Comparison of ENCODE assay signal across 9 cellular contexts in the genomic region with DNA sequence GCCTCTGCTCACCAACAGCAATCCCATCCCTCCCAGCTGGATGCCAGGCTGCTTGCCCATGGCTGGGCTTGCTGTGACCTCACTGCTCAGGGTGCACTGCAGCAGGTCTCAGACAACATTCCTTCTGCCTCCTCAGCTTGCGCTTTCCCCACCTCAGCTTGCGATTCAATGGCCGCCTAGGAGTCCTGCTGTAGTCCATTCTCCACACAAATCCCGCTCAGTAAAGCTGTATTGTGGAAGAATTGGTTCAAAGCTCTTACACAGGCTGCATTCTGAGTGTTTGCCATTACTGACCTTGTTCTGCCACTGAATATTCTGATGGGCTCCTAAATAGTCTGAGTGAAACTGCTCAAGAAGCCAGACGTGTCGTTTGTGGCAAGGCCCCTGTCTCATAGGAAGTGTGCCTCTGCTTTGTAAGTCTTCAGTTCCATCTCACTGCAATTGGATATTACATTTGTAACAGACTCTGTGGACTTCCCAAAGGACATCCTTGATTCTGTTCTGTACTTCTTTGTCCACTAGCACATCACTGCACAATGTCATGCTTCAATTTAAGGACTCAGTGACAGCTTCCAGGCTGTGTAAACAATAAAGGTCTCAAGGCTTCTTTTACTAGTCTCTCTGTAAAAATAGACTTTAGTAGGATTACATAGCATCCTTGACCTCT. TPM values are rescaled to one million over a fixed set of nuclear protein-coding genes. Genes with fewer than 3 reads are reported as not detected.
DNase-seq lines count a peak whose midpoint lies in the region; ATAC-seq and TF ChIP-seq lines count a peak whose summit lies in the region.
"Had no signal": no experiment of that assay in that cellular context is flagged by ENCODE, and none has a peak within 500 bp of the region (broad histone marks: within the 10 kb centered on the region; RNA-seq: fewer than 3 reads in every experiment).

No MANE protein-coding gene starts in this region.

- H2BK120ac ChIP-seq in mesenchymal stem cell (ENCODE audit: low read depth, low read length): no peak overlapping the region

- H3K18ac ChIP-seq in mesenchymal stem cell (ENCODE audit: low read depth in 1 of 2, low read length in 2 of 2): peak overlapping the region; percentile 59 to 93

- H3K4me1 ChIP-seq in BLaER1 (peaks cover 54% of the 10 kb centered on the region), HEK293 (ENCODE audit: control insufficient read depth, insufficient read depth, low read length) (0 out of 2 replicates have a peak, but pooled peaks cover 4% of the 10 kb centered on the region), mesenchymal stem cell (ENCODE audit: control insufficient read depth, insufficient read depth, low read depth, low read length) (peaks cover 8% of the 10 kb centered on the region)

- CTCF ChIA-PET in HEK293 (lab: Yijun Ruan, JAX): no interaction called here

- no peaks in the 10 kb centered on the region for H3K27me3 ChIP-seq in BLaER1
- H3K27me3 ChIP-seq in mesenchymal stem cell (ENCODE audit: control insufficient read depth in 1 of 2, insufficient read depth in 1 of 2, low read length in 2 of 2): no peaks in the 10 kb centered on the region

- H3K27ac ChIP-seq in BLaER1 (peak overlapping the region; percentile 88), HEK293 (ENCODE audit: extremely low read depth, low read depth, low read length) (no peak overlapping the region), caudate nucleus (ENCODE audit: low read depth, low read length) (peak overlapping the region; percentile 1), mesenchymal stem cell (ENCODE audit: low read length, poor library complexity, severe bottlenecking) (peak overlapping the region; percentile 83)

- H2BK12ac ChIP-seq in mesenchymal stem cell (ENCODE audit: low read length in 2 of 2): peak overlapping the region in 1 of 2 experiments; percentile 98

- peak overlapping the region; percentile 27 for H4K8ac ChIP-seq in mesenchymal stem cell (ENCODE audit: low read length)

- WGBS in mesenchymal stem cell: 50% methylated on average over 6 of the region's 6 CpGs

- H3K4me3 ChIP-seq in BLaER1 (peak overlapping the region; percentile 42), HEK293 (ENCODE audit: low read depth, low read length) (no peak overlapping the region), mesenchymal stem cell (ENCODE audit: insufficient read depth in 1 of 2, low read depth in 1 of 2, low read length in 2 of 2) (no peak overlapping the region)

- H3K27me3 Mint-ChIP-seq in natural killer cell treated with Interleukin-12 subunit alpha and Interleukin-12 subunit beta and Interleukin-15 and Interleukin-18, amount 100 ng/mL, for 72 hours: no peaks in the 10 kb centered on the region

- no peak overlapping the region for H3K27ac Mint-ChIP-seq in natural killer cell treated with Interleukin-12 subunit alpha and Interleukin-12 subunit beta and Interleukin-15 and Interleukin-18, amount 100 ng/mL, for 72 hours

- no peak for TF ChIP-seq CTCF in HEK293 (tag by site-specific recombination; IDR thresholded peaks at IDR 0.05)

- H3K14ac ChIP-seq in mesenchymal stem cell (ENCODE audit: low read length in 2 of 2): no peak overlapping the region

- peak overlapping the region; percentile 73 for H3K9ac ChIP-seq in BLaER1
- H3K9ac ChIP-seq in mesenchymal stem cell (ENCODE audit: low read length): no peak overlapping the region

- ATAC-seq in natural killer cell treated with Interleukin-12 subunit alpha and Interleukin-12 subunit beta and Interleukin-15 and Interleukin-18, amount 100 ng/mL, for 72 hours: no peak
- ATAC-seq in GM19452 (IDR thresholded peaks at IDR 0.05; ENCODE audit: unreplicated experiment) (no peak), GM21737 (IDR thresholded peaks at IDR 0.05; ENCODE audit: unreplicated experiment) (no peak)

- no peaks in the 10 kb centered on the region for H4K20me1 ChIP-seq in BLaER1

- H2BK5ac ChIP-seq in mesenchymal stem cell (ENCODE audit: low read depth, low read length, poor library complexity, severe bottlenecking): no peak overlapping the region

- no peak overlapping the region for H4K91ac ChIP-seq in mesenchymal stem cell (ENCODE audit: low read length)

- H2AFZ ChIP-seq in mesenchymal stem cell (ENCODE audit: low read depth, low read length): no peak overlapping the region

- DNase-seq in caudate nucleus (lab: John Stamatoyannopoulos, UW) (peak in 15 of 61 donors; percentile 1 to 63 (median 7)), mesenchymal stem cell (peak; percentile 62), putamen (ENCODE audit: low spot score) (no peak)
- DNase-seq in natural killer cell treated with Interleukin-12 subunit alpha and Interleukin-12 subunit beta and Interleukin-15 and Interleukin-18, amount 100 ng/mL, for 72 hours (ENCODE audit: low spot score): no peak
- DNase-seq: T-helper 1 cell had no signal

- no peaks in the 10 kb centered on the region for H3K9me3 Mint-ChIP-seq in natural killer cell treated with Interleukin-12 subunit alpha and Interleukin-12 subunit beta and Interleukin-15 and Interleukin-18, amount 100 ng/mL, for 72 hours

- H2BK15ac ChIP-seq in mesenchymal stem cell (ENCODE audit: low read depth, poor library complexity, severe bottlenecking): no peak overlapping the region

- no peak overlapping the region for H3K4me3 Mint-ChIP-seq in natural killer cell treated with Interleukin-12 subunit alpha and Interleukin-12 subunit beta and Interleukin-15 and Interleukin-18, amount 100 ng/mL, for 72 hours

- H2AK5ac ChIP-seq in mesenchymal stem cell (ENCODE audit: low read length, severe bottlenecking): no peak overlapping the region

- H3K9me3 ChIP-seq in BLaER1: peaks cover 6% of the 10 kb centered on the region
- no peaks in the 10 kb centered on the region for H3K9me3 ChIP-seq in HEK293 (ENCODE audit: control insufficient read depth, insufficient read depth, low read depth, low read length)
- no peaks in the 10 kb centered on the region for H3K9me3 ChIP-seq in mesenchymal stem cell (ENCODE audit: control insufficient read depth, low read length)

- no peak overlapping the region for H3K23ac ChIP-seq in mesenchymal stem cell (ENCODE audit: low read length in 2 of 2)

- H3K36me3 Mint-ChIP-seq in natural killer cell treated with Interleukin-12 subunit alpha and Interleukin-12 subunit beta and Interleukin-15 and Interleukin-18, amount 100 ng/mL, for 72 hours: no peaks in the 10 kb centered on the region

- POLR2A ChIA-PET in HEK293 (lab: Yijun Ruan, JAX): no interaction called here

- H3K4ac ChIP-seq in mesenchymal stem cell (ENCODE audit: low read depth in 1 of 2, low read length in 2 of 2): peak overlapping the region in 1 of 2 experiments; percentile 95

- H3K4me2 ChIP-seq in BLaER1: peak overlapping the region; percentile 85
- no peak overlapping the region for H3K4me2 ChIP-seq in mesenchymal stem cell (ENCODE audit: low read length, poor library complexity, severe bottlenecking)

- H3K36me3 ChIP-seq in BLaER1 (peaks cover 20% of the 10 kb centered on the region), HEK293 (ENCODE audit: control insufficient read depth in 2 of 2, insufficient read depth in 1 of 2, low read length in 2 of 2) (peaks cover 0 to 3% of the 10 kb centered on the region in 2 experiments; a peak in 1 of 3 replicates), mesenchymal stem cell (ENCODE audit: control insufficient read depth in 1 of 2, insufficient read depth in 2 of 2, low read depth in 1 of 2, low read length in 2 of 2) (peaks cover 0 to 27% of the 10 kb centered on the region in 2 experiments)

- H3K79me1 ChIP-seq in mesenchymal stem cell (replicated peaks; ENCODE audit: low read length, poor library complexity, severe bottlenecking): peaks cover 2% of the 10 kb centered on the region

- H3K4me1 Mint-ChIP-seq in natural killer cell treated with Interleukin-12 subunit alpha and Interleukin-12 subunit beta and Interleukin-15 and Interleukin-18, amount 100 ng/mL, for 72 hours (ENCODE audit: low read depth in 2 of 2): peaks cover 0 to 4% of the 10 kb centered on the region in 2 donors

TF ChIP-seq in HEK293, 187 proteins besides CTCF, POLR2A, EP300 and RAD21 (continues in another document):
- TF ChIP-seq KLF9 (tag by site-specific recombination; IDR thresholded peaks at IDR 0.05; ENCODE audit: low read depth) (no peak), MZF1 (tag by site-specific recombination; IDR thresholded peaks at IDR 0.05; ENCODE audit: borderline replicate concordance) (peak; percentile 18; the same call in 1 of the 2 replicates), ZEB2 (tag by site-specific recombination; IDR thresholded peaks at IDR 0.05) (no peak), ZNF549 (tag by site-specific recombination; IDR thresholded peaks at IDR 0.05) (no peak), ZNF19 (tag by site-specific recombination; IDR thresholded peaks at IDR 0.05; ENCODE audit: low read depth) (no peak), ZNF791 (tag by site-specific recombination; IDR thresholded peaks at IDR 0.05) (no peak), ZNF350 (tag by site-specific recombination; IDR thresholded peaks at IDR 0.05) (no peak), OVOL3 (tag by site-specific recombination; IDR thresholded peaks at IDR 0.05) (no peak), ZBTB48 (tag by site-specific recombination; IDR thresholded peaks at IDR 0.05) (no peak), ZNF768 (tag by site-specific recombination; IDR thresholded peaks at IDR 0.05) (no peak), SETDB1 (IDR thresholded peaks at IDR 0.05; ENCODE audit: insufficient read length, low read length) (no peak), ZNF248 (tag by site-specific recombination; IDR thresholded peaks at IDR 0.05) (no peak), ZNF785 (tag by site-specific recombination; IDR thresholded peaks at IDR 0.05) (no peak)
- TF ChIP-seq, protein P1, sequence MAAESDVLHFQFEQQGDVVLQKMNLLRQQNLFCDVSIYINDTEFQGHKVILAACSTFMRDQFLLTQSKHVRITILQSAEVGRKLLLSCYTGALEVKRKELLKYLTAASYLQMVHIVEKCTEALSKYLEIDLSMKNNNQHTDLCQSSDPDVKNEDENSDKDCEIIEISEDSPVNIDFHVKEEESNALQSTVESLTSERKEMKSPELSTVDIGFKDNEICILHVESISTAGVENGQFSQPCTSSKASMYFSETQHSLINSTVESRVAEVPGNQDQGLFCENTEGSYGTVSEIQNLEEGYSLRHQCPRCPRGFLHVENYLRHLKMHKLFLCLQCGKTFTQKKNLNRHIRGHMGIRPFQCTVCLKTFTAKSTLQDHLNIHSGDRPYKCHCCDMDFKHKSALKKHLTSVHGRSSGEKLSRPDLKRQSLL (tag by site-specific recombination; IDR thresholded peaks at IDR 0.05): no peak

RNA-seq across cellular contexts. Expression of a gene that starts 49.8 kb away (rescaled TPM):
- 9.6 TPM for polyA plus RNA-seq in mesenchymal stem cell (2013, experiment 1 of 2)
- polyA plus RNA-seq in mesenchymal stem cell (2013, experiment 2 of 2): 11.5 TPM
- total RNA-seq in natural killer cell treated with Interleukin-12 subunit alpha and Interleukin-12 subunit beta and Interleukin-15 and Interleukin-18, amount 100 ng/mL, for 72 hours: 10 to 100 TPM in 1 of 2 donors, 1 to 10 TPM in 1; 9.6 to 22.4 TPM
